19 cellular contexts compared by ENCODE assay signal in the genomic region with DNA sequence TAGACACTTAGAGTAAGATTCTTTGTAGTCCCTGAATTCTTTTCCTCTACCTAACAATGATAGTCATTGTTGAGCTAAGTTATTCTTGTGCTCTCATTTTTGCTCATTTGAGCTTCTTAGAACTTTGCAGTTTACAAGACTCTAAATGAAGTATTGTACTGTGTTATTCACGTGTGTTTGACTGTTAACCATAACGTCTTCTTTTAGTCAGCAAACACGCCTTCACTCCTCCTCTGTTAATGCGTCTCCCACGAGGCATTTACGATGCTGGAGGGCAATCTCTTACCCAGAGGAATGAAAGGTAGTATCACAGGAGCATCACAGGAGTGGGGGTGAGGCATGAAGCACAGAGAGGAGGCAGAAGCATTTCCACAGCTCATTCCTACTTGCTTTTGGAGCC. TPM values are rescaled to one million over a fixed set of nuclear protein-coding genes. Genes with fewer than 3 reads are reported as not detected.
A peak's percentile ranks its signal among the peaks of the same experiment; 100 is the strongest.
DNase-seq lines count a peak whose midpoint lies in the region; ATAC-seq and TF ChIP-seq lines count a peak whose summit lies in the region.
"Had no signal": no experiment of that assay in that cellular context is flagged by ENCODE, and none has a peak within 500 bp of the region (broad histone marks: within the 10 kb centered on the region; RNA-seq: fewer than 3 reads in every experiment).

No MANE protein-coding gene starts in this region.

- H3K36me3 ChIP-seq in Karpas-422 (ENCODE audit: insufficient read depth, low read length) (no peaks in the 10 kb centered on the region), upper lobe of right lung (no peaks in the 10 kb centered on the region)

- H3K9me2 ChIP-seq in Karpas-422 (replicated peaks; ENCODE audit: insufficient read depth, low read length): no peaks in the 10 kb centered on the region

- H2AFZ ChIP-seq in Karpas-422 (ENCODE audit: low read length): peak overlapping the region; percentile 53; the same call in 1 of the 2 replicates

- DNase-seq in Karpas-422 (no peak), epithelial cell of prostate (ENCODE audit: low read depth, low spot score) (no peak), progenitor cell of endocrine pancreas (ENCODE audit: low spot score, unreplicated experiment) (no peak), upper lobe of right lung (no peak)
- DNase-seq: DMS 273 treated with DMSO at 0.1 percent for 48 hours, H7, NCI-H187 treated with DMSO at 0.1 percent for 48 hours, NCI-H345, NCI-H526 treated with DMSO at 0.1 percent for 48 hours, OCI-M1, RPMI8226 had no signal

- H3K4me2 ChIP-seq in Karpas-422 (ENCODE audit: low read depth, low read length, poor library complexity, severe bottlenecking): no peak overlapping the region

- no peak for TF ChIP-seq CTCF in progenitor cell of endocrine pancreas (IDR thresholded peaks at IDR 0.05; ENCODE audit: unreplicated experiment)
- no peak for TF ChIP-seq CTCF in upper lobe of right lung (IDR thresholded peaks at IDR 0.05)

- no peaks in the 10 kb centered on the region for H3K27me3 ChIP-seq in Karpas-422 (ENCODE audit: low read length)
- no peaks in the 10 kb centered on the region for H3K27me3 ChIP-seq in upper lobe of right lung

- H3K27me3 Mint-ChIP-seq in progenitor cell of endocrine pancreas: no peaks in the 10 kb centered on the region
- H3K27me3 Mint-ChIP-seq in stimulated activated memory B cell treated with anti-CD40 and anti-IgM and Interleukin-4, amounts not matched to agents 10 μg/mL and 1 μg/mL and 100 μg/mL, for 72 hours: no peaks in the 10 kb centered on the region

- H3K79me2 ChIP-seq in Karpas-422 (ENCODE audit: low read length): no peaks in the 10 kb centered on the region

- no peak overlapping the region for H3K4me3 Mint-ChIP-seq in progenitor cell of endocrine pancreas (ENCODE audit: low read depth)
- no peak overlapping the region for H3K4me3 Mint-ChIP-seq in stimulated activated memory B cell treated with anti-CD40 and anti-IgM and Interleukin-4, amounts not matched to agents 10 μg/mL and 1 μg/mL and 100 μg/mL, for 72 hours
- H3K4me3 Mint-ChIP-seq: IgD-negative memory B cell had no signal

- ATAC-seq in GM19463 (IDR thresholded peaks at IDR 0.05; ENCODE audit: unreplicated experiment) (peak; percentile 65), GM18870 (IDR thresholded peaks at IDR 0.05; ENCODE audit: unreplicated experiment) (no peak), upper lobe of right lung (no peak)
- ATAC-seq in stimulated activated memory B cell treated with anti-CD40 and anti-IgM and Interleukin-4, amounts not matched to agents 10 μg/mL and 1 μg/mL and 100 μg/mL, for 72 hours: no peak

- intact Hi-C loops in upper lobe of right lung (cut with DNase I): no loop called here

- H3K9me3 ChIP-seq in Karpas-422 (ENCODE audit: low read length): no peaks in the 10 kb centered on the region
- H3K9me3 ChIP-seq in upper lobe of right lung: no peaks in the 10 kb centered on the region

- H3K27ac ChIP-seq in Karpas-422 (ENCODE audit: low read length) (no peak overlapping the region), epithelial cell of prostate (peak overlapping the region; percentile 8), upper lobe of right lung (no peak overlapping the region)
- H3K27ac ChIP-seq: C4-2B had no signal

- H4K20me1 ChIP-seq in Karpas-422 (ENCODE audit: insufficient read depth, low read depth, low read length): no peaks in the 10 kb centered on the region

- H3K9ac ChIP-seq in Karpas-422 (ENCODE audit: low read length): no peak overlapping the region

- H3K36me3 Mint-ChIP-seq in progenitor cell of endocrine pancreas (ENCODE audit: insufficient read depth): no peaks in the 10 kb centered on the region
- H3K36me3 Mint-ChIP-seq in stimulated activated memory B cell treated with anti-CD40 and anti-IgM and Interleukin-4, amounts not matched to agents 10 μg/mL and 1 μg/mL and 100 μg/mL, for 72 hours: no peaks in the 10 kb centered on the region
- H3K36me3 Mint-ChIP-seq: IgD-negative memory B cell had no signal

- H3K4me1 ChIP-seq in Karpas-422 (ENCODE audit: low read length): peaks cover 5% of the 10 kb centered on the region
- H3K4me1 ChIP-seq in upper lobe of right lung: no peaks in the 10 kb centered on the region

- H3K4me1 Mint-ChIP-seq in progenitor cell of endocrine pancreas (ENCODE audit: low read depth): peaks cover 6% of the 10 kb centered on the region
- H3K4me1 Mint-ChIP-seq in stimulated activated memory B cell treated with anti-CD40 and anti-IgM and Interleukin-4, amounts not matched to agents 10 μg/mL and 1 μg/mL and 100 μg/mL, for 72 hours: no peaks in the 10 kb centered on the region
- H3K4me1 Mint-ChIP-seq: IgD-negative memory B cell had no signal

- H3K4me3 ChIP-seq in Karpas-422 (ENCODE audit: low read length) (no peak overlapping the region), upper lobe of right lung (no peak overlapping the region)

- H3K9me3 Mint-ChIP-seq in progenitor cell of endocrine pancreas (ENCODE audit: low read depth): no peaks in the 10 kb centered on the region
- no peaks in the 10 kb centered on the region for H3K9me3 Mint-ChIP-seq in stimulated activated memory B cell treated with anti-CD40 and anti-IgM and Interleukin-4, amounts not matched to agents 10 μg/mL and 1 μg/mL and 100 μg/mL, for 72 hours
- H3K9me3 Mint-ChIP-seq: IgD-negative memory B cell had no signal

- peak overlapping the region; percentile 18 for H3K27ac Mint-ChIP-seq in progenitor cell of endocrine pancreas
- no peak overlapping the region for H3K27ac Mint-ChIP-seq in stimulated activated memory B cell treated with anti-CD40 and anti-IgM and Interleukin-4, amounts not matched to agents 10 μg/mL and 1 μg/mL and 100 μg/mL, for 72 hours
- H3K27ac Mint-ChIP-seq: IgD-negative memory B cell had no signal

RNA-seq across cellular contexts. Expression of a gene that starts 14.8 kb away (rescaled TPM):
- not detected in 2 replicates for total RNA-seq in Karpas-422 (2014; rRNA removed; shearing (Covaris generic); ENCODE audit: low replicate concordance)
- not detected in 2 replicates for total RNA-seq in progenitor cell of endocrine pancreas
- total RNA-seq in upper lobe of right lung: 7.2 TPM
- total RNA-seq: Daoy, H7, HT1080, LHCN-M2 had no signal

RNA-seq across cellular contexts. Expression of a gene that starts 23.5 kb away (rescaled TPM):
- not detected in 2 replicates for total RNA-seq in Karpas-422 (2014; rRNA removed; shearing (Covaris generic); ENCODE audit: low replicate concordance)
- total RNA-seq in progenitor cell of endocrine pancreas: 0.18 TPM in 1 of 2 replicates, not detected in the other
- 0.67 TPM for total RNA-seq in upper lobe of right lung
- total RNA-seq: LHCN-M2 had no signal

RNA-seq across cellular contexts. Expression of a gene that starts 36.2 kb away (rescaled TPM):
- 0.40 and 0.97 TPM in 2 replicates for total RNA-seq in Karpas-422 (2014; rRNA removed; shearing (Covaris generic); ENCODE audit: low replicate concordance)
- total RNA-seq in progenitor cell of endocrine pancreas (not detected in 2 replicates), upper lobe of right lung (8.2 TPM)
- total RNA-seq: Daoy, H7, HT1080, LHCN-M2 had no signal
